In the genomic region with DNA sequence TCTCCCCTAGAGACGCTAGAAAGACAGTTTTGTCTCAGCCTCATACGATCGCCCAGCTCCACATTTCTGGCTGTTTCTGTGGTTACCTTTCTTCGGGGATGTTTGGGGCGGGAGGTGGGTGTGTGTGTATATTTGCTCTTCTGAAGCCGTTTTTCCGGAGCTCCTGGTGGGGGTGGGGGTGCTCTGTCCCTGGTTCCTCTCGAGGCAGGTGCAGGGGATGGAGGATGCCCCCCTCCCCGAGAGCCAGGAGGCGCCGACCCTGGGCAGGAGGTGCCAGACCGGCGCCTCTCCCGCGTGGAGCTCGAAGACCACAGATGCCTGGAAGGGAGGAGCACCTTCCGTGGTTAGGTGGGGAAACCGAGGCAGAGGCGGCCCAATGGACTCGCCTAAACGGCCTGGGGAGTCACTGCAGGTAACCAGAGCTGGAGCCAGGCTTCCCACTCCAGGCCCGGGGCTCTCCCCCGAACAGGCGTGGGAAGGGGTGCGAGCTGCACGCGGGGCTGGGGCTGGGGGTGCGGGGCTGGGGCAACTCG, we compare ENCODE assay signal across 8 cellular contexts. TPM values are rescaled to one million over a fixed set of nuclear protein-coding genes. Genes with fewer than 3 reads are reported as not detected.
DNase-seq lines count a peak whose midpoint lies in the region; ATAC-seq and TF ChIP-seq lines count a peak whose summit lies in the region.

No MANE protein-coding gene starts in this region.

- peak overlapping the region; percentile 75 for H3K27ac ChIP-seq in suprapubic skin

- H3K27me3 ChIP-seq in suprapubic skin = no peaks in the 10 kb centered on the region

- H3K4me1 ChIP-seq in suprapubic skin = peaks cover 40% of the 10 kb centered on the region

- TF ChIP-seq CTCF in suprapubic skin (IDR thresholded peaks at IDR 0.05) = no peak

- no peaks in the 10 kb centered on the region for H3K9me3 ChIP-seq in suprapubic skin

- TF ChIP-seq EP300 in suprapubic skin (IDR thresholded peaks at IDR 0.05) = no peak

- ATAC-seq in GM18861 (IDR thresholded peaks at IDR 0.05; ENCODE audit: unreplicated experiment) = no peak

- peak overlapping the region; percentile 60 for H3K27ac Mint-ChIP-seq in activated naive CD4-positive, alpha-beta T cell treated with anti-CD3 and anti-CD28 coated beads, Interleukin-2, amount 50 U/mL, for 24 hours
- H3K27ac Mint-ChIP-seq in activated T-cell treated with anti-CD3 and anti-CD28 coated beads, Interleukin-2, amount 50 U/mL, for 24 hours = peak overlapping the region; percentile 77

- DNase-seq in activated naive CD4-positive, alpha-beta T cell treated with Interleukin-2 at 50 U/mL for 16 hours = no peak
- DNase-seq in activated T-cell treated with anti-CD3 and anti-CD28 coated beads, Interleukin-2, amount 50 U/mL, for 24 hours = no peak
- DNase-seq in left kidney (ENCODE audit: low read depth, low spot score) (peak; percentile 23), suprapubic skin (ENCODE audit: low spot score in 2 of 2) (no peak), dermis blood vessel endothelial cell (no peak), NCI-H82 treated with DMSO at 0.1 percent for 48 hours (lab: John Stamatoyannopoulos, UW; ENCODE audit: unreplicated experiment) (no peak)

- H3K9me3 Mint-ChIP-seq in activated naive CD4-positive, alpha-beta T cell treated with anti-CD3 and anti-CD28 coated beads, Interleukin-2, amount 50 U/mL, for 24 hours = no peaks in the 10 kb centered on the region
- H3K9me3 Mint-ChIP-seq in activated T-cell treated with anti-CD3 and anti-CD28 coated beads, Interleukin-2, amount 50 U/mL, for 24 hours = peaks cover 5% of the 10 kb centered on the region

- no peaks in the 10 kb centered on the region for H3K36me3 ChIP-seq in suprapubic skin

- peak overlapping the region; percentile 80 for H3K4me3 ChIP-seq in suprapubic skin

- TF ChIP-seq POLR2A in suprapubic skin (IDR thresholded peaks at IDR 0.05) = no peak

- peaks cover 81% of the 10 kb centered on the region for H3K4me1 Mint-ChIP-seq in activated naive CD4-positive, alpha-beta T cell treated with anti-CD3 and anti-CD28 coated beads, Interleukin-2, amount 50 U/mL, for 24 hours
- peaks cover 81% of the 10 kb centered on the region for H3K4me1 Mint-ChIP-seq in activated T-cell treated with anti-CD3 and anti-CD28 coated beads, Interleukin-2, amount 50 U/mL, for 24 hours (ENCODE audit: low read depth)

- peak overlapping the region; percentile 67 for H3K4me3 Mint-ChIP-seq in activated naive CD4-positive, alpha-beta T cell treated with anti-CD3 and anti-CD28 coated beads, Interleukin-2, amount 50 U/mL, for 24 hours
- H3K4me3 Mint-ChIP-seq in activated T-cell treated with anti-CD3 and anti-CD28 coated beads, Interleukin-2, amount 50 U/mL, for 24 hours = peak overlapping the region; percentile 68

- H3K27me3 Mint-ChIP-seq in activated naive CD4-positive, alpha-beta T cell treated with anti-CD3 and anti-CD28 coated beads, Interleukin-2, amount 50 U/mL, for 24 hours = no peaks in the 10 kb centered on the region
- H3K27me3 Mint-ChIP-seq in activated T-cell treated with anti-CD3 and anti-CD28 coated beads, Interleukin-2, amount 50 U/mL, for 24 hours = no peaks in the 10 kb centered on the region

- no peaks in the 10 kb centered on the region for H3K36me3 Mint-ChIP-seq in activated naive CD4-positive, alpha-beta T cell treated with anti-CD3 and anti-CD28 coated beads, Interleukin-2, amount 50 U/mL, for 24 hours
- H3K36me3 Mint-ChIP-seq in activated T-cell treated with anti-CD3 and anti-CD28 coated beads, Interleukin-2, amount 50 U/mL, for 24 hours (ENCODE audit: low read depth) = peaks cover 9% of the 10 kb centered on the region

- WGBS in suprapubic skin = 63% methylated on average over 16 of the region's 29 CpGs

RNA-seq across cellular contexts. Expression of a gene that starts 0.7 kb away (rescaled TPM):
- total RNA-seq in suprapubic skin (10 to 100 TPM; 27.7 to 40.7 (median 35.3) TPM), dermis blood vessel endothelial cell (72.2 and 72.4 TPM in 2 replicates)
